ENCODE assay signal across 9 cellular contexts in genomic region chr2:73156539-73157124, GRCh38. TPM values are rescaled to one million over a fixed set of nuclear protein-coding genes. Genes with fewer than 3 reads are reported as not detected.
A peak's percentile ranks its signal among the peaks of the same experiment; 100 is the strongest.
DNase-seq lines count a peak whose midpoint lies in the region; ATAC-seq and TF ChIP-seq lines count a peak whose summit lies in the region.
"Had no signal": no experiment of that assay in that cellular context is flagged by ENCODE, and none has a peak within 500 bp of the region (broad histone marks: within the 10 kb centered on the region; RNA-seq: fewer than 3 reads in every experiment).

No MANE protein-coding gene starts in this region.

- H3K14ac ChIP-seq in neuronal stem cell (ENCODE audit: low read length): no peak overlapping the region

- peak overlapping the region; percentile 18 to 44 for H3K4me3 ChIP-seq in foreskin fibroblast (ENCODE audit: low read depth in 1 of 2, low read length in 2 of 2)
- H3K4me3 ChIP-seq in neuronal stem cell (ENCODE audit: low read length in 2 of 2): no peak overlapping the region
- H3K4me3 ChIP-seq: BLaER1 treated with 17β-estradiol and CSF1 and Interleukin-3, amounts not matched to agents 10 nM and 100 nM had no signal

- no peak overlapping the region for H2BK5ac ChIP-seq in neuronal stem cell (ENCODE audit: low read length)

- H3K9ac ChIP-seq in neuronal stem cell (ENCODE audit: low read depth, low read length, poor library complexity): peak overlapping the region; percentile 50
- H3K9ac ChIP-seq: BLaER1 treated with 17β-estradiol and CSF1 and Interleukin-3, amounts not matched to agents 10 nM and 100 nM had no signal

- H2BK15ac ChIP-seq in neuronal stem cell (ENCODE audit: low read length): no peak overlapping the region

- no peak overlapping the region for H2BK120ac ChIP-seq in neuronal stem cell (ENCODE audit: low read depth, low read length)

- no peak overlapping the region for H4K91ac ChIP-seq in neuronal stem cell (ENCODE audit: low read depth, low read length, poor library complexity)

- H3K9me3 ChIP-seq in neuronal stem cell (replicated peaks in 1 of 2; ENCODE audit: control insufficient read depth in 2 of 2, insufficient read depth in 1 of 2, low read depth in 1 of 2, low read length in 2 of 2): no peaks in the 10 kb centered on the region
- H3K9me3 ChIP-seq: BLaER1 treated with 17β-estradiol and CSF1 and Interleukin-3, amounts not matched to agents 10 nM and 100 nM had no signal

- no peak overlapping the region for H4K8ac ChIP-seq in neuronal stem cell (ENCODE audit: low read depth, low read length)

- WGBS in neuronal stem cell (ENCODE audit: extremely low coverage in 2 of 2, insufficient read length in 2 of 2, insufficient replicate concordance in 1 of 2), 2 donors: no CpG with 5 or more reads among the region's 24 CpGs

- no peaks in the 10 kb centered on the region for H3K36me3 ChIP-seq in neuronal stem cell (replicated peaks in 1 of 2; ENCODE audit: control insufficient read depth in 2 of 2, insufficient read depth in 2 of 2, low read length in 2 of 2)
- H3K36me3 ChIP-seq: BLaER1 treated with 17β-estradiol and CSF1 and Interleukin-3, amounts not matched to agents 10 nM and 100 nM had no signal

- H2AK5ac ChIP-seq in neuronal stem cell (ENCODE audit: low read depth, low read length): peak overlapping the region; percentile 68

- H2BK12ac ChIP-seq in neuronal stem cell (ENCODE audit: low read length): no peak overlapping the region

- no peak overlapping the region for H3K27ac ChIP-seq in neuronal stem cell (replicated peaks; ENCODE audit: low read length)
- H3K27ac ChIP-seq: BLaER1 treated with 17β-estradiol and CSF1 and Interleukin-3, amounts not matched to agents 10 nM and 100 nM had no signal

- H3K4me1 ChIP-seq in neuronal stem cell (ENCODE audit: control insufficient read depth in 2 of 2, insufficient read depth in 1 of 2, low read depth in 1 of 2, low read length in 2 of 2): peaks cover 0 to 5% of the 10 kb centered on the region in 2 donors

- no peak overlapping the region for H3K23ac ChIP-seq in neuronal stem cell (ENCODE audit: low read depth, low read length, poor library complexity)

- peaks cover 0 to 23% (median 5%) of the 10 kb centered on the region in 3 experiments for H3K27me3 ChIP-seq in neuronal stem cell (ENCODE audit: control insufficient read depth in 3 of 3, insufficient read depth in 3 of 3, low read depth in 1 of 3, low read length in 3 of 3)
- H3K27me3 ChIP-seq: BLaER1 treated with 17β-estradiol and CSF1 and Interleukin-3, amounts not matched to agents 10 nM and 100 nM had no signal

- no peak for ATAC-seq in GM19463 (IDR thresholded peaks at IDR 0.05; ENCODE audit: unreplicated experiment)

- TF ChIP-seq CTCF in foreskin fibroblast (IDR thresholded peaks at IDR 0.05; ENCODE audit: low read depth, low read length): peak; percentile 92

- no peaks in the 10 kb centered on the region for H3K79me1 ChIP-seq in neuronal stem cell (ENCODE audit: low read depth, low read length)

- peak overlapping the region; percentile 52 for H3K18ac ChIP-seq in neuronal stem cell (ENCODE audit: low read length)

- H2AFZ ChIP-seq in neuronal stem cell (ENCODE audit: low read length): peak overlapping the region; percentile 62

- H3K4ac ChIP-seq in neuronal stem cell (ENCODE audit: low read length): no peak overlapping the region

- peak overlapping the region; percentile 40 for H3K4me2 ChIP-seq in neuronal stem cell (ENCODE audit: insufficient read depth, low read length, poor library complexity, severe bottlenecking)
- H3K4me2 ChIP-seq: BLaER1 treated with 17β-estradiol and CSF1 and Interleukin-3, amounts not matched to agents 10 nM and 100 nM had no signal

- DNase-seq in NCI-H2107 (lab: John Stamatoyannopoulos, UW) (peak; percentile 27), NCI-H2107 treated with DMSO at 0.1 percent for 48 hours (lab: John Stamatoyannopoulos, UW; ENCODE audit: unreplicated experiment) (no peak), NCI-H1694 (lab: John Stamatoyannopoulos, UW) (peak; percentile 61), activated T-cell treated with anti-CD3 and anti-CD28 coated beads for 4 hours (peak; percentile 10), foreskin fibroblast (peak; percentile 52 to 86), neuronal stem cell (ENCODE audit: low spot score) (peak; percentile 57), RKO (ENCODE audit: low spot score) (no peak)

RNA-seq across cellular contexts. Expression of gene RAB11FIP5, which starts 43.9 kb away (rescaled TPM):
- 8.1 TPM for polyA plus RNA-seq in neuronal stem cell (2013, experiment 1 of 2)
- polyA plus RNA-seq in neuronal stem cell (2013, experiment 2 of 2): 7.9 TPM

RNA-seq across cellular contexts. Expression of gene NOTO, which starts 45.7 kb away (rescaled TPM):
- polyA plus RNA-seq in neuronal stem cell (2013, experiment 1 of 2): not detected
- not detected for polyA plus RNA-seq in neuronal stem cell (2013, experiment 2 of 2)

RNA-seq across cellular contexts. Expression of gene SMYD5, which starts 57.4 kb away (rescaled TPM):
- polyA plus RNA-seq in neuronal stem cell (2013, experiment 1 of 2): 22.5 TPM
- 22.4 TPM for polyA plus RNA-seq in neuronal stem cell (2013, experiment 2 of 2)

Comparison
In these comparisons a context has a peak if more than half of its experiments do, and no peak if none do; other contexts are left out.
1. DNase-seq: peak in NCI-H2107 (single experiment), NCI-H1694 (single experiment), activated T-cell treated with anti-CD3 and anti-CD28 coated beads for 4 hours (single experiment), foreskin fibroblast (2 of 2) and neuronal stem cell (single experiment); none in NCI-H2107 treated with DMSO at 0.1 percent for 48 hours (single experiment) and RKO (single experiment).
2. H3K4me3 ChIP-seq: peak in foreskin fibroblast (2 of 2); none in neuronal stem cell (0 of 2).